ENCODE assay signal across 1 cellular context in genomic region chr6:100924574-100924973, GRCh38.
TF ChIP-seq lines count a peak whose summit lies in the region.

No MANE protein-coding gene starts in this region.

TF ChIP-seq in HepG2, 621 proteins besides CTCF, POLR2A, EP300 and RAD21 (continued from another document):
- 0 out of 2 replicates have a peak, but pooled peaks have one; percentile 13 for TF ChIP-seq CEBPG (CRISPR knock-in tag; IDR thresholded peaks at IDR 0.05)
- TF ChIP-seq AKAP8 (CRISPR knock-in tag; IDR thresholded peaks at IDR 0.05): no peak
- peak; percentile 67 for TF ChIP-seq CEBPB (IDR thresholded peaks at IDR 0.05; ENCODE audit: borderline replicate concordance, low read depth, low read length)
- TF ChIP-seq REL (CRISPR knock-in tag; conservative IDR thresholded peaks at IDR 0.05): no peak
